Comparison of ENCODE assay signal across 27 cellular contexts in genomic region chr6:163164175-163164900, GRCh38.
"Had no signal": no experiment of that assay in that cellular context is flagged by ENCODE, and none has a peak within 500 bp of the region (broad histone marks: within the 10 kb centered on the region; RNA-seq: fewer than 3 reads in every experiment).

No MANE protein-coding gene starts in this region.

- DNase-seq: activated CD4-positive, alpha-beta memory T cell treated with anti-CD3 and anti-CD28 coated beads, Interleukin-2, amount 10 ng/mL, durations not matched to agents 7 days and 5 days; activated CD4-positive, alpha-beta T cell treated with anti-CD3 and anti-CD28 coated beads for 36 hours; activated CD4-positive, alpha-beta T cell treated with anti-CD3 and anti-CD28 coated beads, Interleukin-2, amount 50 U/mL, for 1 hour; activated gamma-delta T cell; activated naive CD4-positive, alpha-beta T cell treated with anti-CD3 and anti-CD28 coated beads for 36 hours; activated T-cell treated with anti-CD3 and anti-CD28 coated beads for 4 hours; activated T-cell treated with anti-CD3 and anti-CD28 coated beads, Interleukin-2, amount 50 U/mL, for 48 hours; anterior cingulate cortex; central memory CD4-positive, alpha-beta T cell; MV-4-11; NCI-H1105; NCI-H1436 treated with DMSO at 0.1 percent for 48 hours; NCI-H187; NCI-H2107; NCI-H345; NCI-H510A; NCI-H526 treated with DMSO at 0.1 percent for 48 hours; NCI-H82; RPMI8226; T-cell had no signal

- H3K27me3 ChIP-seq: breast epithelium had no signal

- H3K4me3 ChIP-seq: breast epithelium, SK-N-MC had no signal

- H3K4me1 ChIP-seq: breast epithelium had no signal

- ATAC-seq: activated CD4-positive, alpha-beta T cell treated with anti-CD3 and anti-CD28 coated beads for 36 hours; activated T-helper 17 cell treated with anti-CD3 and anti-CD28 coated beads, Interleukin-2, amount 50 U/mL, for 72 hours; Panc1; Right ventricle myocardium inferior; T-cell had no signal

- H3K36me3 ChIP-seq: breast epithelium had no signal

- H3K9me3 ChIP-seq: breast epithelium had no signal

- H3K27ac ChIP-seq: breast epithelium, KMS-11, SK-N-MC, VCaP had no signal
